13 cellular contexts compared by ENCODE assay signal in the genomic region with DNA sequence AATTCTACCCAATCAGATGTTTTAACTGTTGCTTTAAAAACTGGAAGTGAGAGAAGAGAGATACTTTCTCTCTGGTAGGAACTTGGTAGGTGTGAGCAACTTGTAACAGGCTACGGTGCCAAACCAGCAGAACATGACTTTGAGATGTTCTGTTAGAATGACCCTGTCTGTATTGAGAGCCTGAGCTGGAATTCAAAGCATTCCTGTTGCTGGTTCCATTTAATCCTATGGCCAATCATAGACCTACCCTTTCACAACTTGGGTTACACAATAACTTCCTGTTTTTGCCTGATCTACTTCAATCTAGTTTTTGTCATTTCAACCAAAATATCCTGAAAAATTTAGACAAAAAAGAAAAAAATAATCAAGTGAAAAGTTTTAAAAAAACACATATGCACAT. TPM values are rescaled to one million over a fixed set of nuclear protein-coding genes. Genes with fewer than 3 reads are reported as not detected.
DNase-seq lines count a peak whose midpoint lies in the region; ATAC-seq and TF ChIP-seq lines count a peak whose summit lies in the region.
"Had no signal": no experiment of that assay in that cellular context is flagged by ENCODE, and none has a peak within 500 bp of the region (broad histone marks: within the 10 kb centered on the region; RNA-seq: fewer than 3 reads in every experiment).

No MANE protein-coding gene starts in this region.

- H3K27me3 Mint-ChIP-seq in HFFc6 (ENCODE audit: insufficient read depth) = peaks cover 6% of the 10 kb centered on the region
- peaks cover 12 to 41% (median 15%) of the 10 kb centered on the region in 5 donors for H3K27me3 Mint-ChIP-seq in naive thymus-derived CD8-positive, alpha-beta T cell

- no peak overlapping the region for H3K27ac Mint-ChIP-seq in HFFc6
- H3K27ac Mint-ChIP-seq in naive thymus-derived CD8-positive, alpha-beta T cell = no peak overlapping the region

- TF ChIP-seq CTCF in HFFc6 (IDR thresholded peaks at IDR 0.05) = no peak
- TF ChIP-seq CTCF in RWPE2 (IDR thresholded peaks at IDR 0.05; ENCODE audit: poor library complexity, severe bottlenecking) = no peak
- TF ChIP-seq CTCF in fibroblast of the aortic adventitia (IDR thresholded peaks at IDR 0.05; ENCODE audit: insufficient read depth, low read length) = no peak

- H3K4me1 ChIP-seq in RWPE2 (ENCODE audit: insufficient read depth, poor library complexity, severe bottlenecking) = peaks cover 3% of the 10 kb centered on the region

- H3K9me3 Mint-ChIP-seq in HFFc6 = no peaks in the 10 kb centered on the region
- peaks cover 0 to 6% (median 0%) of the 10 kb centered on the region in 9 donors for H3K9me3 Mint-ChIP-seq in naive thymus-derived CD8-positive, alpha-beta T cell

- peaks cover 33% of the 10 kb centered on the region for H3K4me1 Mint-ChIP-seq in HFFc6 (ENCODE audit: low read depth)
- peaks cover 0 to 11% (median 7%) of the 10 kb centered on the region in 4 donors for H3K4me1 Mint-ChIP-seq in naive thymus-derived CD8-positive, alpha-beta T cell

- H3K36me3 Mint-ChIP-seq in HFFc6 (ENCODE audit: low read depth) = no peaks in the 10 kb centered on the region
- H3K36me3 Mint-ChIP-seq in naive thymus-derived CD8-positive, alpha-beta T cell = no peaks in the 10 kb centered on the region

- ATAC-seq in RWPE2 (ENCODE audit: low read depth) (peak; percentile 30; the same call in 1 of the 3 replicates), HG02588 (IDR thresholded peaks at IDR 0.05; ENCODE audit: unreplicated experiment) (no peak)
- no peak for ATAC-seq in naive thymus-derived CD8-positive, alpha-beta T cell

- H3K9me3 ChIP-seq in RWPE2 (ENCODE audit: severe bottlenecking) = no peaks in the 10 kb centered on the region
- H3K9me3 ChIP-seq: spleen had no signal

- peak; percentile 9 for DNase-seq in HFFc6
- DNase-seq in RWPE2 (ENCODE audit: low spot score) = no peak
- peak; percentile 42 for DNase-seq in fibroblast of the aortic adventitia (ENCODE audit: low read depth)
- peak; percentile 47 for DNase-seq in skeletal muscle cell (ENCODE audit: low read depth)
- DNase-seq in activated CD8-positive, alpha-beta memory T cell treated with anti-CD3 and anti-CD28 coated beads, Interleukin-2, amount 50 U/mL, for 48 hours = no peak
- no peak for DNase-seq in NCI-H510A treated with DMSO at 0.1 percent for 48 hours (lab: John Stamatoyannopoulos, UW)
- no peak for DNase-seq in naive thymus-derived CD8-positive, alpha-beta T cell
- DNase-seq: activated CD4-positive, alpha-beta T cell treated with anti-CD3 and anti-CD28 coated beads for 4 hours; central memory CD4-positive, alpha-beta T cell; DND-41; SHP77 treated with DMSO at 0.1 percent for 48 hours; spleen had no signal

- H3K27me3 ChIP-seq in RWPE2 (ENCODE audit: insufficient read depth, poor library complexity, severe bottlenecking) = no peaks in the 10 kb centered on the region

- H3K4me3 Mint-ChIP-seq in HFFc6 = peak overlapping the region; percentile 50
- no peak overlapping the region for H3K4me3 Mint-ChIP-seq in naive thymus-derived CD8-positive, alpha-beta T cell

- POLR2A ChIA-PET in naive thymus-derived CD8-positive, alpha-beta T cell (lab: Charles Lee) = no interaction called here

- no peak overlapping the region for H3K27ac ChIP-seq in RWPE2 (ENCODE audit: poor library complexity, severe bottlenecking)

- H3K4me3 ChIP-seq in RWPE2 (ENCODE audit: severe bottlenecking) (no peak overlapping the region), fibroblast of the aortic adventitia (ENCODE audit: low read depth, low read length) (no peak overlapping the region), skeletal muscle cell (ENCODE audit: low read depth, low read length) (no peak overlapping the region)
- H3K4me3 ChIP-seq: spleen had no signal

- H3K36me3 ChIP-seq in RWPE2 (ENCODE audit: low read depth) = no peaks in the 10 kb centered on the region
- H3K36me3 ChIP-seq: spleen had no signal

RNA-seq across cellular contexts. Expression of a gene that starts 1.7 kb away (rescaled TPM):
- 10 to 100 TPM in 5 of 6 experiments, 1 to 10 TPM in 1; 9.8 to 12.9 (median 11.9) TPM for total RNA-seq in HFFc6 (2021; fragmentation: NEBNext Ultra II Directional; extraction: Animal tissue kit (Norgen Biotek cat#: 25700))
- 10.0 and 15.3 TPM in 2 replicates for total RNA-seq in fibroblast of the aortic adventitia (ENCODE audit: low replicate concordance)
- not detected for total RNA-seq in naive thymus-derived CD8-positive, alpha-beta T cell
- polyA plus RNA-seq in naive thymus-derived CD8-positive, alpha-beta T cell = not detected

Comparison
In these comparisons a context has a peak if more than half of its experiments do, and no peak if none do; other contexts are left out.
1. DNase-seq: peak in HFFc6 (single experiment), fibroblast of the aortic adventitia (single experiment) and skeletal muscle cell (single experiment); none in RWPE2 (single experiment), activated CD8-positive, alpha-beta memory T cell treated with anti-CD3 and anti-CD28 coated beads, Interleukin-2, amount 50 U/mL, for 48 hours (single experiment), NCI-H510A treated with DMSO at 0.1 percent for 48 hours (single experiment) and naive thymus-derived CD8-positive, alpha-beta T cell (0 of 10).
2. RNA of a gene that starts 1.7 kb away (total RNA-seq): 10.0 to 15.3 TPM in fibroblast of the aortic adventitia and 9.8 to 12.9 TPM in HFFc6; not detected in naive thymus-derived CD8-positive, alpha-beta T cell; every median in the first group is over 10 times any median in the second.